13 cellular contexts compared by ENCODE assay signal in the genomic region with DNA sequence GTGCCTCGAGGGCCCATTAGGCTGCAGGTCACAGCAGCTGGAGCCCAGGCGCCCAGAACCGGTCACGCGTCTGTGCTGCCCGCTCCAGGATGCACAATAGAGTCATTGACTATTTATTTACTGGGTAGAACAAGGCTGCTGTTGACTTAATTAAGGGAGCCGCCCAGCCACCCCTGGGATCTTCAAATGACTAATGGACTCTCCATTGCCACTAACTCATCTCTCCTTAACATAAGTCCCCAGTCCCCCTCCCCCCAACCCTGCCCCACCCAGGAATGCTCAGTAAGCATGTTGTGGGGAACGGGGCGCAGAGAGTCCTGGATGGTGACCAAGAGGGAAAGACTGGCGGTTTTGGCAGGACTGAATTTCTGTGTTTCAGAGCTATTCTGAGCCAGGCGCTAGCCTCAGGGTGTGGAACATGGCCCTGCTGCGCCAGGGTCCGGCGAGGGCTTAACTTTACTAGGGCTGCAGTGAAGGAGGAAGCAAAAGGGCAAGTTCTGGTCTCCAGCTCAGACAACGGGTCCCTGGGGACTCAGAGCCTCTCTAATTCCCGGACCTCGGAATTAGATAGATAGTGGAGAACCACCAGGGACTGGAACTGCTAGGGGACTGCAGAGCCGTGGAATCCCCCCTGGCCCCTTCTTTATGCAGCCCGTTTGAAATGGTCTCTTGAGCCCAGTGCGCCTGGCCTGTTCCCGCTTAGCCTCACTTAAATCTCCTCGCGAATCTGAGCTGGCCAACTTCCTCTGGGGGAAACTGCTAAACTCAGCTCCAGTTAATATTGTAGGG. TPM values are rescaled to one million over a fixed set of nuclear protein-coding genes. Genes with fewer than 3 reads are reported as not detected.
A peak's percentile ranks its signal among the peaks of the same experiment; 100 is the strongest.
DNase-seq lines count a peak whose midpoint lies in the region; ATAC-seq and TF ChIP-seq lines count a peak whose summit lies in the region.
"Had no signal": no experiment of that assay in that cellular context is flagged by ENCODE, and none has a peak within 500 bp of the region (broad histone marks: within the 10 kb centered on the region; RNA-seq: fewer than 3 reads in every experiment).

No MANE protein-coding gene starts in this region.

- H3K27ac ChIP-seq in HUES48 (ENCODE audit: low read depth, low read length): no peak overlapping the region
- H3K27ac ChIP-seq in mammary epithelial cell (ENCODE audit: insufficient read depth, low read depth, low read length): no peak overlapping the region
- H3K27ac ChIP-seq in mesenchymal stem cell (ENCODE audit: low read length, poor library complexity, severe bottlenecking): no peak overlapping the region
- H3K27ac ChIP-seq: cardiac muscle cell, neutrophil, upper lobe of right lung had no signal

- no peak overlapping the region for H3K18ac ChIP-seq in mesenchymal stem cell (ENCODE audit: low read depth in 1 of 2, low read length in 2 of 2)

- 41% methylated on average over 10 of the region's 23 CpGs for WGBS in mammary epithelial cell (ENCODE audit: low coverage, missing lambda C conversion rate)
- WGBS in mesenchymal stem cell: 7% methylated on average over 18 of the region's 23 CpGs

- H2BK12ac ChIP-seq in mesenchymal stem cell (ENCODE audit: low read length in 2 of 2): no peak overlapping the region

- H2BK120ac ChIP-seq in mesenchymal stem cell (ENCODE audit: low read depth, low read length): no peak overlapping the region

- H4K8ac ChIP-seq in mesenchymal stem cell (ENCODE audit: low read length): no peak overlapping the region

- no peak overlapping the region for H3K4ac ChIP-seq in mesenchymal stem cell (ENCODE audit: low read depth in 1 of 2, low read length in 2 of 2)

- no peak overlapping the region for H2BK5ac ChIP-seq in mesenchymal stem cell (ENCODE audit: low read depth, low read length, poor library complexity, severe bottlenecking)

- no peak overlapping the region for H3K14ac ChIP-seq in mesenchymal stem cell (ENCODE audit: low read length in 2 of 2)

- no peaks in the 10 kb centered on the region for H3K9me3 ChIP-seq in HUES48 (ENCODE audit: control insufficient read depth, insufficient read depth, low read length)
- no peaks in the 10 kb centered on the region for H3K9me3 ChIP-seq in mammary epithelial cell (replicated peaks; ENCODE audit: insufficient read depth, low read length)
- no peaks in the 10 kb centered on the region for H3K9me3 ChIP-seq in mesenchymal stem cell (ENCODE audit: control insufficient read depth, low read length)
- H3K9me3 ChIP-seq: neutrophil, upper lobe of right lung had no signal

- intact Hi-C loops in mammary epithelial cell (cut with micrococcal nuclease): loop anchor here (5.0 to 10.0 kb wide), 4 partner anchors 253 to 1223 kb away; no protein-coding TSS in a partner anchor

- no peaks in the 10 kb centered on the region for H3K79me1 ChIP-seq in mesenchymal stem cell (replicated peaks; ENCODE audit: low read length, poor library complexity, severe bottlenecking)

- ATAC-seq in GM19351 (IDR thresholded peaks at IDR 0.05; ENCODE audit: unreplicated experiment): no peak
- ATAC-seq: HCT116, T-helper 17 cell had no signal

- H3K79me2 ChIP-seq in mammary epithelial cell (ENCODE audit: insufficient read depth, low read length): no peaks in the 10 kb centered on the region

- H3K9ac ChIP-seq in HUES48 (ENCODE audit: low read depth, low read length): 0 out of 2 replicates have a peak overlapping the region, but pooled peaks have one; percentile 7
- H3K9ac ChIP-seq in mammary epithelial cell (ENCODE audit: insufficient read depth, low read length): no peak overlapping the region
- no peak overlapping the region for H3K9ac ChIP-seq in mesenchymal stem cell (ENCODE audit: low read length)

- in situ Hi-C loops in mammary epithelial cell (cut with MboI; ENCODE audit: low sequenced_read_pairs in 2 of 2): no loop called here

- dilution Hi-C loops in mammary epithelial cell (cut with HindIII; ENCODE audit: low sequenced_read_pairs): no loop called here

- H4K20me1 ChIP-seq in mammary epithelial cell (ENCODE audit: insufficient read depth, low read length): no peaks in the 10 kb centered on the region

- no peak overlapping the region for H4K91ac ChIP-seq in mesenchymal stem cell (ENCODE audit: low read length)

- peaks cover 70% of the 10 kb centered on the region for H3K27me3 ChIP-seq in HUES48 (ENCODE audit: control insufficient read depth, insufficient read depth, low read length)
- H3K27me3 ChIP-seq in mammary epithelial cell (ENCODE audit: insufficient read depth, low read length): peaks cover 21% of the 10 kb centered on the region
- H3K27me3 ChIP-seq in mesenchymal stem cell (ENCODE audit: control insufficient read depth in 1 of 2, insufficient read depth in 1 of 2, low read length in 2 of 2): peaks cover 40 to 43% of the 10 kb centered on the region in 2 experiments

- H2AFZ ChIP-seq in mammary epithelial cell (ENCODE audit: low read depth, low read length): peak overlapping the region; percentile 30
- no peak overlapping the region for H2AFZ ChIP-seq in mesenchymal stem cell (ENCODE audit: low read depth, low read length)

- DNase-seq in AG20443 (ENCODE audit: low spot score): peak; percentile 67
- no peak for DNase-seq in mammary epithelial cell
- no peak for DNase-seq in mesenchymal stem cell
- no peak for DNase-seq in GM19238 (ENCODE audit: insufficient read length, low spot score)
- no peak for DNase-seq in inferior parietal cortex (ENCODE audit: extremely low spot score)
- no peak for DNase-seq in RPMI8226
- DNase-seq: T-helper 17 cell, upper lobe of right lung had no signal

- CTCF ChIA-PET in mammary epithelial cell (lab: Charles Lee; ENCODE audit: low non-redundant PET): interaction anchor here (0.5 kb wide), 1 partner anchor 322 kb away, joined by 11 read pairs; no protein-coding TSS in a partner anchor

- no TSS peak for BruUV-seq in mammary epithelial cell (replicated peaks; lab: Mats Ljungman, UMichigan)

- no peak overlapping the region for H2AK5ac ChIP-seq in mesenchymal stem cell (ENCODE audit: low read length, severe bottlenecking)

- H3K36me3 ChIP-seq in HUES48 (ENCODE audit: control insufficient read depth, insufficient read depth, low read length): no peaks in the 10 kb centered on the region
- no peaks in the 10 kb centered on the region for H3K36me3 ChIP-seq in mammary epithelial cell (ENCODE audit: insufficient read depth, low read length)
- H3K36me3 ChIP-seq in mesenchymal stem cell (ENCODE audit: control insufficient read depth in 1 of 2, insufficient read depth in 2 of 2, low read depth in 1 of 2, low read length in 2 of 2): no peaks in the 10 kb centered on the region
- H3K36me3 ChIP-seq: cardiac muscle cell, neutrophil, upper lobe of right lung had no signal

- H3K4me3 ChIP-seq in HUES48 (ENCODE audit: low read depth, low read length) (peak overlapping the region; percentile 76), mammary epithelial cell (replicated peaks in 1 of 3; ENCODE audit: insufficient read depth in 1 of 3, low read depth in 2 of 3, low read length in 3 of 3) (no peak overlapping the region), mesenchymal stem cell (ENCODE audit: insufficient read depth in 1 of 2, low read depth in 1 of 2, low read length in 2 of 2) (peak overlapping the region in 1 of 2 experiments; percentile 74)
- H3K4me3 ChIP-seq: upper lobe of right lung had no signal

- H3K4me2 ChIP-seq in mammary epithelial cell (ENCODE audit: insufficient read depth, low read depth, low read length) (no peak overlapping the region), mesenchymal stem cell (ENCODE audit: low read length, poor library complexity, severe bottlenecking) (peak overlapping the region; percentile 8)

- no peak overlapping the region for H3K23ac ChIP-seq in mesenchymal stem cell (ENCODE audit: low read length in 2 of 2)

- H3K4me1 ChIP-seq in HUES48 (ENCODE audit: control insufficient read depth, insufficient read depth, low read length) (peaks cover 3% of the 10 kb centered on the region; the same call in 1 of the 2 replicates), mammary epithelial cell (ENCODE audit: insufficient read depth, low read length) (peaks cover 12% of the 10 kb centered on the region), mesenchymal stem cell (ENCODE audit: control insufficient read depth, insufficient read depth, low read depth, low read length) (peaks cover 14% of the 10 kb centered on the region)
- H3K4me1 ChIP-seq: upper lobe of right lung had no signal

- H2BK15ac ChIP-seq in mesenchymal stem cell (ENCODE audit: low read depth, poor library complexity, severe bottlenecking): no peak overlapping the region

- no peak for TF ChIP-seq CTCF in mammary epithelial cell (conservative IDR thresholded peaks at IDR 0.05 in 1 of 2, IDR thresholded peaks at IDR 0.05 in 1 of 2; ENCODE audit: extremely low read depth in 1 of 2, insufficient read depth in 1 of 2, low read depth in 1 of 2, low read length in 2 of 2)

RNA-seq across cellular contexts. Expression of a gene that starts 1.5 kb away (rescaled TPM):
- total RNA-seq in mammary epithelial cell: 1 to 10 TPM; 1.4 to 2.8 TPM
- 0.15 TPM for polyA plus RNA-seq in mammary epithelial cell
- not detected for polyA minus RNA-seq in mammary epithelial cell
- 1.6 TPM for polyA plus RNA-seq in mesenchymal stem cell (2013, experiment 1 of 2)
- 1.6 TPM for polyA plus RNA-seq in mesenchymal stem cell (2013, experiment 2 of 2)
- total RNA-seq: T-helper 17 cell had no signal
